ENCODE assay signal across 8 cellular contexts in genomic region chr19:34480971-34481821, GRCh38. TPM values are rescaled to one million over a fixed set of nuclear protein-coding genes. Genes with fewer than 3 reads are reported as not detected.
DNase-seq lines count a peak whose midpoint lies in the region; ATAC-seq and TF ChIP-seq lines count a peak whose summit lies in the region.

WTIP (plus strand) TSS chr19:34481758; CDS start chr19:34481975, 217 bp downstream.

- POLR2A ChIA-PET in BJ (lab: Charles Lee) = no interaction called here

- H3K4me1 Mint-ChIP-seq in effector memory CD8-positive, alpha-beta T cell (ENCODE audit: low read depth in 2 of 2) = peaks cover 0 to 6% of the 10 kb centered on the region in 2 donors

- peak within 1 kb of the TSS; percentile 87 for H3K4me3 ChIP-seq in BJ (ENCODE audit: low read depth, low read length)
- H3K4me3 ChIP-seq in lung = peak within 1 kb of the TSS; percentile 79
- H3K4me3 ChIP-seq in upper lobe of left lung = peak within 1 kb of the TSS; percentile 35 to 91 (median 73)

- peak within 1 kb of the TSS; percentile 75 to 81 for H3K4me3 Mint-ChIP-seq in effector memory CD8-positive, alpha-beta T cell

- no peak for DNase-seq in BJ (ENCODE audit: low read depth)
- peak; percentile 19 for DNase-seq in NCI-H460 (ENCODE audit: extremely low read depth, low read depth)
- no peak for DNase-seq in effector memory CD8-positive, alpha-beta T cell
- DNase-seq in lung (ENCODE audit: low spot score) = peak; percentile 72
- DNase-seq in upper lobe of left lung = peak; percentile 59 to 94
- no peak for DNase-seq in DMS153 treated with DMSO at 0.1 percent for 48 hours (lab: John Stamatoyannopoulos, UW; ENCODE audit: unreplicated experiment)

- H3K36me3 ChIP-seq in BJ (ENCODE audit: control insufficient read depth, insufficient read depth, low read length) (peaks cover 3% of the 10 kb centered on the region; the same call in 1 of the 2 replicates), lung (ENCODE audit: control insufficient read depth in 2 of 2, insufficient read depth in 2 of 2, low read length in 2 of 2) (no peaks in the 10 kb centered on the region), upper lobe of left lung (no peaks in the 10 kb centered on the region)

- TF ChIP-seq EP300 in upper lobe of left lung (IDR thresholded peaks at IDR 0.05) = no peak

- WGBS in lung, 2 donors = 5 to 7% methylated on average over 63 to 91 of the region's 91 CpGs
- 10 to 31% methylated on average over 7 to 31 of the region's 91 CpGs for WGBS in upper lobe of left lung, 2 donors

- H3K4me1 ChIP-seq in lung (ENCODE audit: control insufficient read depth in 2 of 2, insufficient read depth in 2 of 2, low read length in 2 of 2) (peaks cover 0 to 7% of the 10 kb centered on the region in 2 donors), upper lobe of left lung (peaks cover 5 to 45% (median 18%) of the 10 kb centered on the region in 4 donors)

- peak in 2 of 4 donors; percentile 49 to 53 for TF ChIP-seq POLR2A in upper lobe of left lung (IDR thresholded peaks at IDR 0.05)

- H3K27me3 Mint-ChIP-seq in effector memory CD8-positive, alpha-beta T cell = peaks cover 27 to 57% of the 10 kb centered on the region in 2 donors

- no peaks in the 10 kb centered on the region for H3K36me3 Mint-ChIP-seq in effector memory CD8-positive, alpha-beta T cell (ENCODE audit: insufficient read depth)

- ATAC-seq in effector memory CD8-positive, alpha-beta T cell (replicated peaks) = no peak
- peak; percentile 86 for ATAC-seq in lung (ENCODE audit: insufficient read depth, low FRiP score)
- peak; percentile 82 to 91 for ATAC-seq in upper lobe of left lung (ENCODE audit: low FRiP score in 2 of 2)
- ATAC-seq in HG03175 (IDR thresholded peaks at IDR 0.05; ENCODE audit: unreplicated experiment) = no peak
- ATAC-seq in GM21515 (IDR thresholded peaks at IDR 0.05; ENCODE audit: unreplicated experiment) = no peak

- CTCF ChIA-PET in BJ (lab: Yijun Ruan, JAX) = interaction anchor here (1.2 kb wide), 1 partner anchor 50 kb away, joined by 3 read pairs; no protein-coding TSS in a partner anchor

- H3K27me3 ChIP-seq in BJ (ENCODE audit: control insufficient read depth, insufficient read depth, low read length) (no peaks in the 10 kb centered on the region), lung (ENCODE audit: control insufficient read depth, insufficient read depth) (no peaks in the 10 kb centered on the region), upper lobe of left lung (no peaks in the 10 kb centered on the region)

- peaks cover 0 to 2% of the 10 kb centered on the region in 2 donors for H3K9me3 ChIP-seq in lung (ENCODE audit: control insufficient read depth in 2 of 2, insufficient read depth in 1 of 2, low read length in 1 of 2)
- H3K9me3 ChIP-seq in upper lobe of left lung = no peaks in the 10 kb centered on the region

- no peak within 1 kb of the TSS for H3K27ac Mint-ChIP-seq in effector memory CD8-positive, alpha-beta T cell

- H3K27ac ChIP-seq in lung (ENCODE audit: low read depth in 1 of 2, low read length in 1 of 2) (peak within 1 kb of the TSS; percentile 70 to 87), upper lobe of left lung (peak within 1 kb of the TSS; percentile 64 to 85 (median 84))

- H3K9me3 Mint-ChIP-seq in effector memory CD8-positive, alpha-beta T cell = no peaks in the 10 kb centered on the region

- TF ChIP-seq CTCF in BJ (IDR thresholded peaks at IDR 0.05; ENCODE audit: insufficient read depth, low read depth, low read length) = no peak
- no peak for TF ChIP-seq CTCF in lung (IDR thresholded peaks at IDR 0.05; ENCODE audit: control extremely low read depth, extremely low read depth)
- no peak for TF ChIP-seq CTCF in upper lobe of left lung (IDR thresholded peaks at IDR 0.05)

RNA-seq across cellular contexts. Expression of gene WTIP, which starts in this region (rescaled TPM):
- polyA plus RNA-seq in BJ (2011; rRNA removed) (36.5 and 60.9 TPM in 2 replicates), lung (10 to 100 TPM in 1 of 2 donors, 1 to 10 TPM in 1; 6.4 to 12.8 TPM)
- polyA minus RNA-seq in BJ (2011; rRNA and poly(A)+ RNA removed) = 50.9 and 82.4 TPM in 2 replicates
- total RNA-seq in NCI-H460 (2014; rRNA removed; shearing (Covaris generic)) = 6.6 and 8.2 TPM in 2 replicates
- 3.5 and 10.1 TPM in 2 replicates for polyA plus RNA-seq in NCI-H460 (2014; cell fraction: nucleus; rRNA removed)
- total RNA-seq in lung (10 to 100 TPM; 13.4 to 31.9 TPM), upper lobe of left lung (10 to 100 TPM; 18.7 to 93.3 (median 56.9) TPM)

Comparison
In these comparisons a context has a peak if more than half of its experiments do, and no peak if none do; other contexts are left out.
1. DNase-seq: peak in NCI-H460 (single experiment), lung (single experiment) and upper lobe of left lung (2 of 2); none in BJ (single experiment), effector memory CD8-positive, alpha-beta T cell (0 of 3) and DMS153 treated with DMSO at 0.1 percent for 48 hours (single experiment).
2. ATAC-seq: peak in lung (single experiment) and upper lobe of left lung (2 of 2); none in effector memory CD8-positive, alpha-beta T cell (single experiment), HG03175 (single experiment) and GM21515 (single experiment).
3. Peak in every context shown above with its lines, with median percentiles within 50 percentile points of each other: H3K4me3 ChIP-seq.